9 cellular contexts compared by ENCODE assay signal in genomic region chr18:2881490-2882195, GRCh38. TPM values are rescaled to one million over a fixed set of nuclear protein-coding genes. Genes with fewer than 3 reads are reported as not detected.
DNase-seq lines count a peak whose midpoint lies in the region; ATAC-seq, FAIRE-seq and TF ChIP-seq lines count a peak whose summit lies in the region.
"Had no signal": no experiment of that assay in that cellular context is flagged by ENCODE, and none has a peak within 500 bp of the region (broad histone marks: within the 10 kb centered on the region; RNA-seq: fewer than 3 reads in every experiment).

No MANE protein-coding gene starts in this region.

- H3K36me3 ChIP-seq in K562 (ENCODE audit: control insufficient read depth, insufficient read depth, low read length) (no peaks in the 10 kb centered on the region), HepG2 (replicated peaks in 1 of 2; ENCODE audit: control insufficient read depth in 1 of 2, insufficient read depth in 2 of 2, low read length in 2 of 2) (no peaks in the 10 kb centered on the region), HAP-1 (replicated peaks) (no peaks in the 10 kb centered on the region)

- WGBS in K562 (ENCODE audit: insufficient coverage, low coverage, missing lambda C conversion rate) = 42% methylated on average over 18 of the region's 18 CpGs
- WGBS in HepG2 (ENCODE audit: low lambda C conversion rate) = 38% methylated on average over 15 of the region's 18 CpGs

- TF ChIP-seq CTCF in K562 (IDR thresholded peaks at IDR 0.05 in 2 of 3, conservative IDR thresholded peaks at IDR 0.05 in 1 of 3; ENCODE audit: insufficient read depth in 2 of 3, low read depth in 1 of 3, low read length in 3 of 3) = no peak
- TF ChIP-seq CTCF in HepG2 (CRISPR knock-in tag; IDR thresholded peaks at IDR 0.05) = peak; percentile 20

- H3K27ac Mint-ChIP-seq in activated naive CD4-positive, alpha-beta T cell treated with anti-CD3 and anti-CD28 coated beads, Interleukin-2, amount 10 ng/mL, durations not matched to agents 7 days and 5 days = peak overlapping the region; percentile 89

- H3K4me2 ChIP-seq in K562 (ENCODE audit: insufficient read depth, low read length) (no peak overlapping the region), HepG2 (ENCODE audit: low read depth, low read length) (no peak overlapping the region)

- CTCF ChIA-PET in activated naive CD4-positive, alpha-beta T cell treated with anti-CD3 and anti-CD28 coated beads, Interleukin-2, amount 10 ng/mL, durations not matched to agents 7 days and 5 days (lab: Charles Lee) = no interaction called here
- CTCF ChIA-PET in K562 (lab: Yijun Ruan, JAX; ENCODE audit: low intra/inter-chr PET ratio) (no interaction called here), HepG2 (lab: Yijun Ruan, JAX; ENCODE audit: low intra/inter-chr PET ratio, low total read pairs) (no interaction called here)

- H3K4me1 Mint-ChIP-seq in activated naive CD4-positive, alpha-beta T cell treated with anti-CD3 and anti-CD28 coated beads, Interleukin-2, amount 10 ng/mL, durations not matched to agents 7 days and 5 days = peaks cover 40% of the 10 kb centered on the region

- H2AFZ ChIP-seq in K562 (ENCODE audit: low read depth, low read length) = no peak overlapping the region
- no peak overlapping the region for H2AFZ ChIP-seq in HepG2 (ENCODE audit: low read length)

- ATAC-seq in K562 = peak; percentile 30; the same call in 2 of the 3 replicates
- peak; percentile 69 for ATAC-seq in HepG2
- ATAC-seq in HG02970 (IDR thresholded peaks at IDR 0.05; ENCODE audit: low FRiP score, unreplicated experiment) = no peak
- ATAC-seq in GM21423 (IDR thresholded peaks at IDR 0.05; ENCODE audit: unreplicated experiment) = no peak

- H3K27ac ChIP-seq in K562 (ENCODE audit: extremely low read depth, low read depth, low read length) (no peak overlapping the region), HepG2 (ENCODE audit: extremely low read length, insufficient read depth, low read length) (no peak overlapping the region)

- TF ChIP-seq RAD21 in K562 (CRISPR knock-in tag; conservative IDR thresholded peaks at IDR 0.05 in 1 of 2, IDR thresholded peaks at IDR 0.05 in 1 of 2) = no peak
- TF ChIP-seq RAD21 in HepG2 (CRISPR knock-in tag; IDR thresholded peaks at IDR 0.05) = no peak

- H3K9me3 ChIP-seq in K562 (replicated peaks; ENCODE audit: control insufficient read depth, insufficient read depth, low read depth, low read length) (peaks cover under 1% of the 10 kb centered on the region; the same call in 1 of the 2 replicates), HepG2 (ENCODE audit: low read length) (no peaks in the 10 kb centered on the region), HAP-1 (no peaks in the 10 kb centered on the region)

- TF ChIP-seq POLR2A in K562 (conservative IDR thresholded peaks at IDR 0.05) (no peak), HepG2 (IDR thresholded peaks at IDR 0.05; ENCODE audit: insufficient read depth in 1 of 2, low read depth in 2 of 2, low read length in 2 of 2) (no peak)

- intact Hi-C loops in K562 (cut with micrococcal nuclease) (no loop called here), HepG2 (cut with micrococcal nuclease; ENCODE audit: unreplicated experiment) (no loop called here)

- H3K27me3 Mint-ChIP-seq in activated naive CD4-positive, alpha-beta T cell treated with anti-CD3 and anti-CD28 coated beads, Interleukin-2, amount 10 ng/mL, durations not matched to agents 7 days and 5 days = peaks cover 10% of the 10 kb centered on the region

- no peak overlapping the region for H3K4me3 ChIP-seq in K562
- H3K4me3 ChIP-seq in HepG2 (replicated peaks in 1 of 3; ENCODE audit: insufficient read depth in 1 of 3, low read depth in 2 of 3, low read length in 3 of 3) = no peak overlapping the region
- H3K4me3 ChIP-seq in HAP-1 = no peak overlapping the region

- peaks cover 4% of the 10 kb centered on the region for H3K9me3 Mint-ChIP-seq in activated naive CD4-positive, alpha-beta T cell treated with anti-CD3 and anti-CD28 coated beads, Interleukin-2, amount 10 ng/mL, durations not matched to agents 7 days and 5 days

- DNase-seq in activated naive CD4-positive, alpha-beta T cell treated with anti-CD3 and anti-CD28 coated beads, Interleukin-2, amount 10 ng/mL, durations not matched to agents 7 days and 5 days = peak; percentile 50
- DNase-seq in activated naive CD4-positive, alpha-beta T cell treated with Interleukin-2 at 50 U/mL for 16 hours = no peak
- DNase-seq in K562 (ENCODE audit: extremely low read depth in 1 of 4, low spot score in 3 of 4) (no peak), HepG2 (ENCODE audit: low spot score) (no peak), urothelium cell line (ENCODE audit: low spot score) (no peak), HAP-1 (ENCODE audit: low spot score in 2 of 2) (no peak)
- DNase-seq: T1000 had no signal

- POLR2A ChIA-PET in K562 (lab: Yijun Ruan, JAX) (interaction anchor here (1.1 kb wide), 1 partner anchor 26 kb away, joined by 3 read pairs; no protein-coding TSS in a partner anchor), HepG2 (lab: Yijun Ruan, JAX) (interaction anchor here (0.9 kb wide), 1 partner anchor 24 kb away, joined by 4 read pairs; no protein-coding TSS in a partner anchor)

- peaks cover 5% of the 10 kb centered on the region for H3K36me3 Mint-ChIP-seq in activated naive CD4-positive, alpha-beta T cell treated with anti-CD3 and anti-CD28 coated beads, Interleukin-2, amount 10 ng/mL, durations not matched to agents 7 days and 5 days

- in situ Hi-C loops in K562 (cut with MboI) = no loop called here
- in situ Hi-C loops in HepG2 (cut with HindIII; ENCODE audit: extremely low pct_ligation_motif_present, low pct_unique_long_range_greater_than_20kb) = no loop called here
- in situ Hi-C loops in HAP-1 (cut with MboI; ENCODE audit: low sequenced_read_pairs) = no loop called here

- no peaks in the 10 kb centered on the region for H3K9me1 ChIP-seq in K562 (ENCODE audit: control insufficient read depth, insufficient read depth, low read length)

- BruUV-seq in K562 (replicated peaks; lab: Mats Ljungman, UMichigan) = no TSS peak
- no TSS peak for BruUV-seq in HepG2 (replicated peaks; lab: Mats Ljungman, UMichigan)

- TF ChIP-seq EP300 in K562 (IDR thresholded peaks at IDR 0.05; ENCODE audit: low read length) (no peak), HepG2 (IDR thresholded peaks at IDR 0.05; ENCODE audit: low read depth in 2 of 2, low read length in 2 of 2) (no peak), HepG2 (CRISPR knock-in tag; IDR thresholded peaks at IDR 0.05; ENCODE audit: borderline replicate concordance) (no peak)

- H3K9ac ChIP-seq in K562 (ENCODE audit: insufficient read depth in 1 of 2, low read depth in 2 of 2, low read length in 2 of 2) (no peak overlapping the region), HepG2 (ENCODE audit: insufficient read depth, low read depth, low read length) (no peak overlapping the region)

- H3K4me3 Mint-ChIP-seq in activated naive CD4-positive, alpha-beta T cell treated with anti-CD3 and anti-CD28 coated beads, Interleukin-2, amount 10 ng/mL, durations not matched to agents 7 days and 5 days = peak overlapping the region; percentile 62

- FAIRE-seq in K562 (lab: Jason Lieb, UNC) = no peak
- FAIRE-seq in HepG2 (lab: Jason Lieb, UNC) = no peak
- FAIRE-seq in urothelium cell line (lab: Jason Lieb, UNC) = peak; percentile 88

- H3K79me2 ChIP-seq in K562 (ENCODE audit: control insufficient read depth, insufficient read depth, low read length) (no peaks in the 10 kb centered on the region), HepG2 (ENCODE audit: insufficient read depth, low read length) (no peaks in the 10 kb centered on the region)

- H4K20me1 ChIP-seq in K562 (replicated peaks; ENCODE audit: control insufficient read depth, insufficient read depth, low read length) (no peaks in the 10 kb centered on the region), HepG2 (ENCODE audit: insufficient read depth, low read length) (no peaks in the 10 kb centered on the region)

- peaks cover 11 to 25% of the 10 kb centered on the region in 2 experiments for H3K27me3 ChIP-seq in K562 (ENCODE audit: control insufficient read depth in 2 of 2, insufficient read depth in 2 of 2, low read length in 2 of 2)
- peaks cover 0 to 33% of the 10 kb centered on the region in 2 experiments; a peak in 4 of 5 replicates for H3K27me3 ChIP-seq in HepG2 (ENCODE audit: control insufficient read depth in 1 of 2, insufficient read depth in 2 of 2, low read length in 2 of 2)
- no peaks in the 10 kb centered on the region for H3K27me3 ChIP-seq in HAP-1 (ENCODE audit: low read depth)

- peaks cover 0 to 8% of the 10 kb centered on the region in 2 experiments; a peak in 2 of 5 replicates for H3K4me1 ChIP-seq in K562 (replicated peaks in 1 of 2; ENCODE audit: control insufficient read depth in 2 of 2, insufficient read depth in 2 of 2, low read length in 2 of 2)
- peaks cover 16% of the 10 kb centered on the region for H3K4me1 ChIP-seq in HepG2 (ENCODE audit: insufficient read depth, low read length)
- H3K4me1 ChIP-seq in HAP-1 = no peaks in the 10 kb centered on the region

RNA-seq across cellular contexts. Expression of gene EMILIN2, which starts 34.8 kb away (rescaled TPM):
- 0.76 and 1.1 TPM in 2 replicates for total RNA-seq in K562 (2011; cell fraction: chromatin; rRNA removed; ENCODE audit: low replicate concordance)
- total RNA-seq in K562 (2011; cell fraction: nucleolus; rRNA removed) = 0.79 and 0.83 TPM in 2 replicates
- 0.69 and 0.88 TPM in 2 replicates for total RNA-seq in K562 (2011; cell fraction: nucleoplasm; rRNA removed)
- total RNA-seq in K562 (2014; rRNA removed) (0.32 and 0.37 TPM in 2 replicates), K562 (2014; rRNA removed; fragmentation: Illumina TruSeq; extraction: Trizol) (0.11 and 0.16 TPM in 2 replicates), K562 (2015; rRNA removed; fragmentation: Illumina TruSeq; extraction: Trizol) (0.07 and 0.11 TPM in 2 replicates), K562 (2021) (0.34 and 0.40 TPM in 2 replicates), HepG2 (2016; rRNA removed; fragmentation: Illumina TruSeq; extraction: Trizol) (6.9 and 8.2 TPM in 2 replicates)
- polyA plus RNA-seq in K562 (2011; rRNA removed) (0.25 and 0.35 TPM in 2 replicates), K562 (2014; fragmentation: Illumina TruSeq; extraction: Trizol) (0.19 and 0.24 TPM in 2 replicates), K562 (2014; fragmentation: Nextera tagmentation; extraction: Ambion mirVana) (under 1 TPM; 0.01 to 0.03 TPM), K562 (2014; rRNA removed) (0.20 and 0.40 TPM in 2 replicates), HepG2 (2011; rRNA removed) (7.6 and 9.7 TPM in 2 replicates)
- 0.44 and 0.69 TPM in 2 replicates for polyA plus RNA-seq in K562 (2011; cell fraction: cytosol; rRNA removed)
- 0.43 and 0.48 TPM in 2 replicates for polyA plus RNA-seq in K562 (2011; cell fraction: nucleus; rRNA removed)
- 0.21 and 0.26 TPM in 2 replicates for polyA plus RNA-seq in K562 (2012)
- 0.63 and 1.0 TPM in 2 replicates for polyA minus RNA-seq in K562 (2011; rRNA and poly(A)+ RNA removed)
- polyA minus RNA-seq in K562 (2011; cell fraction: cytosol; rRNA and poly(A)+ RNA removed) = 0.38 and 0.91 TPM in 2 replicates
- polyA minus RNA-seq in K562 (2011; cell fraction: nucleus; rRNA and poly(A)+ RNA removed) = 0.13 and 0.78 TPM in 2 replicates
- total RNA-seq in HepG2 (2016; cell fraction: cytosol; rRNA removed; fragmentation: Illumina TruSeq; extraction: Trizol; ENCODE audit: low read depth) = 2.9 and 3.0 TPM in 2 replicates
- total RNA-seq in HepG2 (2016; cell fraction: insoluble cytoplasmic fraction; rRNA removed; fragmentation: Illumina TruSeq; extraction: Trizol) = 6.1 and 8.5 TPM in 2 replicates
- total RNA-seq in HepG2 (2016; cell fraction: membrane; rRNA removed; fragmentation: Illumina TruSeq; extraction: Trizol) = 7.4 and 9.6 TPM in 2 replicates
- total RNA-seq in HepG2 (2016; cell fraction: nucleus; rRNA removed; fragmentation: Illumina TruSeq; extraction: Trizol) = 9.9 and 10.2 TPM in 2 replicates
- polyA plus RNA-seq in HepG2 (2011; cell fraction: cytosol; rRNA removed) = 6.3 and 8.4 TPM in 2 replicates
- polyA plus RNA-seq in HepG2 (2011; cell fraction: nucleus; rRNA removed) = 22.2 and 25.5 TPM in 2 replicates
- polyA plus RNA-seq in HepG2 (2012) = 5.1 and 5.3 TPM in 2 replicates
- 3.0 and 3.1 TPM in 2 replicates for polyA plus RNA-seq in HepG2 (2016; cell fraction: cytosol; fragmentation: Illumina TruSeq; extraction: Trizol; ENCODE audit: low read depth)
- polyA plus RNA-seq in HepG2 (2016; cell fraction: insoluble cytoplasmic fraction; fragmentation: Illumina TruSeq; extraction: Trizol; ENCODE audit: low read depth) = 7.1 and 7.9 TPM in 2 replicates
- 6.1 and 7.9 TPM in 2 replicates for polyA plus RNA-seq in HepG2 (2016; cell fraction: membrane; fragmentation: Illumina TruSeq; extraction: Trizol; ENCODE audit: low read depth)
- polyA plus RNA-seq in HepG2 (2016; cell fraction: nucleus; fragmentation: Illumina TruSeq; extraction: Trizol; ENCODE audit: insufficient read depth, low read depth) = 22.3 and 22.8 TPM in 2 replicates
- polyA minus RNA-seq in HepG2 (2011; rRNA and poly(A)+ RNA removed; ENCODE audit: low replicate concordance) = 3.9 TPM in 1 of 2 replicates, not detected in the other
- polyA minus RNA-seq in HepG2 (2011; cell fraction: cytosol; rRNA and poly(A)+ RNA removed) = 3.7 and 4.2 TPM in 2 replicates
- 10.1 and 12.4 TPM in 2 replicates for polyA minus RNA-seq in HepG2 (2011; cell fraction: nucleus; rRNA and poly(A)+ RNA removed)

Comparison
In these comparisons a context has a peak if more than half of its experiments do, and no peak if none do; other contexts are left out.
1. ATAC-seq: peak in K562 (single experiment) and HepG2 (single experiment); none in HG02970 (single experiment) and GM21423 (single experiment).